Comparison of ENCODE assay signal across 1 cellular context in genomic region chr19:45630463-45630862, GRCh38.
TF ChIP-seq lines count a peak whose summit lies in the region.

No MANE protein-coding gene starts in this region.

TF ChIP-seq in HepG2, 621 proteins besides CTCF, POLR2A, EP300 and RAD21 (continued from another document):
- TF ChIP-seq ZBTB40 (IDR thresholded peaks at IDR 0.05) (no peak), ZBTB40 (CRISPR knock-in tag; IDR thresholded peaks at IDR 0.05) (no peak), KDM4B (CRISPR knock-in tag; IDR thresholded peaks at IDR 0.05) (no peak), MAFK (conservative IDR thresholded peaks at IDR 0.05 in 1 of 2, IDR thresholded peaks at IDR 0.05 in 1 of 2; ENCODE audit: low read length in 2 of 2) (peak; percentile 59 to 84; a peak in 3 of 4 replicates), SIX4 (CRISPR knock-in tag; IDR thresholded peaks at IDR 0.05) (no peak), MAFF (IDR thresholded peaks at IDR 0.05; ENCODE audit: low read depth, low read length) (peak; percentile 75)
